In the genomic region with DNA sequence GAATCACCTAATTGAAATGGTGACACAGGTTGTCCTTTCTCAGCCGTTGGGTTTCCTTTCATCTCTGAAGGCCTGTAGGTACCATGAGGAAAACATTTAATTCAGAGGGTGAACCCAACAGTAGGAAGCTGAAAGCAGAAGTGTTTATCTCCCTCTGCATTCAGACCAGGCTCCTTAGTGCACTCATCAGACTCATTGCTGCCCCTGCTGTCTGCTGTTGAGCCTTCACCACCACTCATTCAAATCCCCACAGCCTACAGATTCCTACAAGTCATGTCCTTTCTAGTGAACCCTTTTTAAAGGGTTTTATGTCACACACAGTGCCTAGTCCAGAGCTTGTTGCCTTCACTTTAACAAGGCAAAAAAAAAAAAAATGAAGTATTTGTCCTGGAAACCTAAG, we compare ENCODE assay signal across 8 cellular contexts. TPM values are rescaled to one million over a fixed set of nuclear protein-coding genes. Genes with fewer than 3 reads are reported as not detected.
A peak's percentile ranks its signal among the peaks of the same experiment; 100 is the strongest.
DNase-seq lines count a peak whose midpoint lies in the region; ATAC-seq and TF ChIP-seq lines count a peak whose summit lies in the region.

No MANE protein-coding gene starts in this region.

- ATAC-seq in GM19397 (IDR thresholded peaks at IDR 0.05; ENCODE audit: unreplicated experiment) (peak; percentile 93), HG03280 (IDR thresholded peaks at IDR 0.05; ENCODE audit: unreplicated experiment) (peak; percentile 98), sciatic nerve (peak; percentile 52)

- DNase-seq in DMS53 (lab: John Stamatoyannopoulos, UW) (peak; percentile 10), DMS53 treated with DMSO at 0.1 percent for 48 hours (lab: John Stamatoyannopoulos, UW; ENCODE audit: unreplicated experiment) (no peak), SK-MEL-5 (ENCODE audit: low read depth, low spot score) (peak; percentile 69), epithelial cell of proximal tubule (ENCODE audit: low read depth) (no peak), sciatic nerve (ENCODE audit: low spot score) (no peak), NCI-H128 (lab: John Stamatoyannopoulos, UW; ENCODE audit: unreplicated experiment) (no peak)

- TF ChIP-seq CTCF in epithelial cell of proximal tubule (conservative IDR thresholded peaks at IDR 0.05; ENCODE audit: low read depth, low read length), result peak; percentile 66

- no peak overlapping the region for H3K4me3 ChIP-seq in epithelial cell of proximal tubule (ENCODE audit: low read depth, low read length)

- intact Hi-C loops in sciatic nerve (cut with DNase I), result no loop called here

- in situ Hi-C loops in SK-MEL-5 (cut with HindIII; ENCODE audit: low pct_unique_long_range_greater_than_20kb, low sequenced_read_pairs), result no loop called here

RNA-seq across cellular contexts. Expression of a gene that starts 13.4 kb away (rescaled TPM):
- total RNA-seq in SK-MEL-5 (2014; rRNA removed; shearing (Covaris generic)), result 31.0 and 33.7 TPM in 2 replicates
- polyA plus RNA-seq in SK-MEL-5 (2015; cell fraction: cytosol; rRNA removed), result 17.8 and 24.0 TPM in 2 replicates
- polyA plus RNA-seq in SK-MEL-5 (2015; cell fraction: nucleus; rRNA removed), result 77.5 and 78.3 TPM in 2 replicates
- total RNA-seq in epithelial cell of proximal tubule (17.3 and 29.5 TPM in 2 replicates), sciatic nerve (49.1 TPM)

RNA-seq across cellular contexts. Expression of a gene that starts 13.5 kb away (rescaled TPM):
- not detected in 2 replicates for total RNA-seq in SK-MEL-5 (2014; rRNA removed; shearing (Covaris generic))
- not detected in 2 replicates for polyA plus RNA-seq in SK-MEL-5 (2015; cell fraction: cytosol; rRNA removed)
- polyA plus RNA-seq in SK-MEL-5 (2015; cell fraction: nucleus; rRNA removed), result not detected in 2 replicates
- total RNA-seq in epithelial cell of proximal tubule (not detected in 2 replicates), sciatic nerve (0.71 TPM)

RNA-seq across cellular contexts. Expression of a gene that starts 42.2 kb away (rescaled TPM):
- 56.8 and 58.2 TPM in 2 replicates for total RNA-seq in SK-MEL-5 (2014; rRNA removed; shearing (Covaris generic))
- 56.3 and 62.0 TPM in 2 replicates for polyA plus RNA-seq in SK-MEL-5 (2015; cell fraction: cytosol; rRNA removed)
- polyA plus RNA-seq in SK-MEL-5 (2015; cell fraction: nucleus; rRNA removed), result 317 and 364 TPM in 2 replicates
- total RNA-seq in epithelial cell of proximal tubule (17.6 and 38.8 TPM in 2 replicates), sciatic nerve (55.8 TPM)

RNA-seq across cellular contexts. Expression of a gene that starts 42.3 kb away (rescaled TPM):
- 0.95 and 1.7 TPM in 2 replicates for total RNA-seq in SK-MEL-5 (2014; rRNA removed; shearing (Covaris generic))
- 1.2 and 2.6 TPM in 2 replicates for polyA plus RNA-seq in SK-MEL-5 (2015; cell fraction: cytosol; rRNA removed)
- polyA plus RNA-seq in SK-MEL-5 (2015; cell fraction: nucleus; rRNA removed), result 29.1 and 31.5 TPM in 2 replicates
- total RNA-seq in epithelial cell of proximal tubule, result 0.58 and 0.86 TPM in 2 replicates
- total RNA-seq in sciatic nerve, result 13.4 TPM

Comparison
In these comparisons a context has a peak if more than half of its experiments do, and no peak if none do; other contexts are left out.
1. DNase-seq: peak in DMS53 (single experiment) and SK-MEL-5 (single experiment); none in DMS53 treated with DMSO at 0.1 percent for 48 hours (single experiment), epithelial cell of proximal tubule (single experiment), sciatic nerve (single experiment) and NCI-H128 (single experiment).
2. Peak in every context shown above with its lines, with median percentiles within 50 percentile points of each other: ATAC-seq.